In genomic region chr12:2034633-2035420, GRCh38 we compare ENCODE assay signal across 8 cellular contexts. TPM values are rescaled to one million over a fixed set of nuclear protein-coding genes. Genes with fewer than 3 reads are reported as not detected.
DNase-seq lines count a peak whose midpoint lies in the region; ATAC-seq and TF ChIP-seq lines count a peak whose summit lies in the region.

No MANE protein-coding gene starts in this region.

- ATAC-seq in GM19463 (IDR thresholded peaks at IDR 0.05; ENCODE audit: unreplicated experiment) (peak; percentile 90), foreskin keratinocyte (peak; percentile 95)
- ATAC-seq in stimulated activated naive CD8-positive, alpha-beta T cell treated with anti-CD3 and anti-CD28 coated beads, Interleukin-15, amount 100 ng/mL, for 72 hours, result peak; percentile 97

- H3K9ac ChIP-seq in neural progenitor cell, result no peak overlapping the region

- POLR2A ChIA-PET in BJ (lab: Charles Lee), result no interaction called here

- no peaks in the 10 kb centered on the region for H3K4me1 ChIP-seq in foreskin keratinocyte
- peaks cover 5% of the 10 kb centered on the region for H3K4me1 ChIP-seq in neural progenitor cell

- H3K36me3 Mint-ChIP-seq in neural progenitor cell, result no peaks in the 10 kb centered on the region

- no peaks in the 10 kb centered on the region for H4K20me1 ChIP-seq in neural progenitor cell (ENCODE audit: low read depth)

- H3K9me3 ChIP-seq in neural progenitor cell (ENCODE audit: low read depth), result no peaks in the 10 kb centered on the region

- in situ Hi-C loops in KBM-7 (cut with MboI; ENCODE audit: low pct_unique_long_range_greater_than_20kb, low sequenced_read_pairs), result no loop called here

- H3K4me1 Mint-ChIP-seq in neural progenitor cell, result peaks cover 14% of the 10 kb centered on the region
- H3K4me1 Mint-ChIP-seq in stimulated activated naive CD8-positive, alpha-beta T cell treated with anti-CD3 and anti-CD28 coated beads, Interleukin-15, amount 100 ng/mL, for 72 hours, result peaks cover 18% of the 10 kb centered on the region

- peak overlapping the region; percentile 78 for H3K4me2 ChIP-seq in neural progenitor cell

- CTCF ChIA-PET in BJ (lab: Yijun Ruan, JAX), result interaction anchor here (0.6 to 4.8 kb wide), 13 partner anchors 8 to 549 kb away, joined by 3 to 37 read pairs (median 7); no protein-coding TSS in a partner anchor

- TF ChIP-seq CTCF in BJ (IDR thresholded peaks at IDR 0.05; ENCODE audit: insufficient read depth, low read depth, low read length) (peak; percentile 76), foreskin keratinocyte (conservative IDR thresholded peaks at IDR 0.05) (peak; percentile 95), neural progenitor cell (IDR thresholded peaks at IDR 0.05) (peak; percentile 86)

- DNase-seq in BJ (ENCODE audit: low read depth) (no peak), KBM-7 (peak; percentile 87), RPMI8226 (peak; percentile 91), foreskin keratinocyte (peak; percentile 9 to 33), neural progenitor cell (ENCODE audit: low spot score) (peak; percentile 96)
- peak; percentile 95 for DNase-seq in activated effector memory CD4-positive, alpha-beta T cell treated with anti-CD3 and anti-CD28 coated beads, Interleukin-2, amount 50 U/mL, for 16 hours
- DNase-seq in stimulated activated naive CD8-positive, alpha-beta T cell treated with anti-CD3 and anti-CD28 coated beads, Interleukin-15, amount 100 ng/mL, for 72 hours, result peak; percentile 86

- H3K27ac ChIP-seq in foreskin keratinocyte (no peak overlapping the region), neural progenitor cell (no peak overlapping the region)

- H3K79me2 ChIP-seq in neural progenitor cell (ENCODE audit: low read depth), result no peaks in the 10 kb centered on the region

- H3K36me3 ChIP-seq in BJ (ENCODE audit: control insufficient read depth, insufficient read depth, low read length), result no peaks in the 10 kb centered on the region
- H3K36me3 ChIP-seq in neural progenitor cell, result no peaks in the 10 kb centered on the region

- peaks cover 14% of the 10 kb centered on the region for H3K27me3 Mint-ChIP-seq in neural progenitor cell (ENCODE audit: insufficient read depth, low read depth)
- H3K27me3 Mint-ChIP-seq in stimulated activated naive CD8-positive, alpha-beta T cell treated with anti-CD3 and anti-CD28 coated beads, Interleukin-15, amount 100 ng/mL, for 72 hours, result peaks cover 54% of the 10 kb centered on the region

- no peaks in the 10 kb centered on the region for H3K9me3 Mint-ChIP-seq in neural progenitor cell
- no peaks in the 10 kb centered on the region for H3K9me3 Mint-ChIP-seq in stimulated activated naive CD8-positive, alpha-beta T cell treated with anti-CD3 and anti-CD28 coated beads, Interleukin-15, amount 100 ng/mL, for 72 hours

- peak overlapping the region; percentile 78 for H3K4me3 Mint-ChIP-seq in neural progenitor cell
- peak overlapping the region; percentile 67 to 74 for H3K4me3 Mint-ChIP-seq in stimulated activated naive CD8-positive, alpha-beta T cell treated with anti-CD3 and anti-CD28 coated beads, Interleukin-15, amount 100 ng/mL, for 72 hours

- H3K4me3 ChIP-seq in BJ (ENCODE audit: low read depth, low read length) (peak overlapping the region; percentile 9; the same call in 1 of the 2 replicates), neural progenitor cell (peak overlapping the region; percentile 39)

- H3K27me3 ChIP-seq in BJ (ENCODE audit: control insufficient read depth, insufficient read depth, low read length), result peaks cover 32% of the 10 kb centered on the region
- peaks cover 62% of the 10 kb centered on the region for H3K27me3 ChIP-seq in foreskin keratinocyte
- H3K27me3 ChIP-seq in neural progenitor cell, result peaks cover 69% of the 10 kb centered on the region

- no peaks in the 10 kb centered on the region for H3F3A ChIP-seq in neural progenitor cell (ENCODE audit: low read depth)

- H2AFZ ChIP-seq in neural progenitor cell (replicated peaks), result peak overlapping the region; percentile 94

- no peak overlapping the region for H3K27ac Mint-ChIP-seq in neural progenitor cell
- H3K27ac Mint-ChIP-seq in stimulated activated naive CD8-positive, alpha-beta T cell treated with anti-CD3 and anti-CD28 coated beads, Interleukin-15, amount 100 ng/mL, for 72 hours, result peak overlapping the region in 1 of 2 donors; percentile 55

RNA-seq across cellular contexts. Expression of gene CACNA1C, which starts 18.0 kb away (rescaled TPM):
- polyA plus RNA-seq in BJ (2011; rRNA removed) (10.2 and 14.7 TPM in 2 replicates), foreskin keratinocyte (not detected in 2 replicates)
- polyA minus RNA-seq in BJ (2011; rRNA and poly(A)+ RNA removed), result 32.5 and 33.6 TPM in 2 replicates
- total RNA-seq in foreskin keratinocyte (not detected in 2 replicates), neural progenitor cell (ENCODE audit: low replicate concordance) (1.2 and 2.7 TPM in 2 replicates)

RNA-seq across cellular contexts. Expression of gene DCP1B, which starts 30.6 kb away (rescaled TPM):
- polyA plus RNA-seq in BJ (2011; rRNA removed) (25.8 and 29.1 TPM in 2 replicates), foreskin keratinocyte (6.6 and 6.8 TPM in 2 replicates)
- 13.4 and 23.6 TPM in 2 replicates for polyA minus RNA-seq in BJ (2011; rRNA and poly(A)+ RNA removed)
- total RNA-seq in foreskin keratinocyte (7.4 and 7.9 TPM in 2 replicates), neural progenitor cell (ENCODE audit: low replicate concordance) (20.2 and 25.8 TPM in 2 replicates)
